9 cellular contexts compared by ENCODE assay signal in the genomic region with DNA sequence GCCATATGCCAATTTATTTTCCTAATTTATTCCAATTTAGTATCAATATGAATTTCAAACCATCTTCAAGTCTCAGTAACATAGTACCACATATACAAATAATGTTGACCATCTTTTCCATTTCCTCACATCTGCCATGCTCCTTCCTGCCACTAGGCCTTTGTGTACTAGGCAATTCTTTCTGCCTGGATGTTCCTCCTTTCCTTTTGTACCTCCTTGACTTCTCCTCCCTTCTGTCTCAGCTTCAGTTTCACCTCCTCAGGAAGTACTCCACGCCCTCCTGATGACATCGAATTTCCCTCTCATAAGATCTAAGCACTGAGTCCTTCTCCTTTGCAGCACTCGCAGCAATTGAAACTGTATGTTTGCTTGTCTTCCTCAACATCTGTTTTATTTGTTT. TPM values are rescaled to one million over a fixed set of nuclear protein-coding genes. Genes with fewer than 3 reads are reported as not detected.
DNase-seq lines count a peak whose midpoint lies in the region; ATAC-seq and TF ChIP-seq lines count a peak whose summit lies in the region.
"Had no signal": no experiment of that assay in that cellular context is flagged by ENCODE, and none has a peak within 500 bp of the region (broad histone marks: within the 10 kb centered on the region; RNA-seq: fewer than 3 reads in every experiment).

No MANE protein-coding gene starts in this region.

- H3K4me1 ChIP-seq in Panc1 (ENCODE audit: control insufficient read depth, insufficient read depth, low read length) (peaks cover 44% of the 10 kb centered on the region), smooth muscle cell (ENCODE audit: low read depth) (peaks cover 14% of the 10 kb centered on the region)

- no peaks in the 10 kb centered on the region for H4K20me1 ChIP-seq in smooth muscle cell (ENCODE audit: low read depth)

- WGBS in smooth muscle cell (ENCODE audit: low lambda C conversion rate) = 96% methylated on average over 3 of the region's 3 CpGs

- H3K9me3 Mint-ChIP-seq in stimulated activated naive B cell treated with anti-CD40 and anti-IgM and Interleukin-4, amounts not matched to agents 10 μg/mL and 1 μg/mL and 100 μg/mL, for 72 hours = peaks cover 0 to 2% of the 10 kb centered on the region in 2 donors
- H3K9me3 Mint-ChIP-seq in T-cell = no peaks in the 10 kb centered on the region

- H3K36me3 ChIP-seq in Panc1 (ENCODE audit: control insufficient read depth, insufficient read depth, low read length) = no peaks in the 10 kb centered on the region
- H3K36me3 ChIP-seq in smooth muscle cell (ENCODE audit: low read depth) = no peaks in the 10 kb centered on the region

- TF ChIP-seq CTCF in Panc1 (IDR thresholded peaks at IDR 0.05) = peak; percentile 49
- TF ChIP-seq CTCF in fibroblast of villous mesenchyme (IDR thresholded peaks at IDR 0.05; ENCODE audit: insufficient read depth, low read depth, low read length) = peak; percentile 22
- TF ChIP-seq CTCF in smooth muscle cell (IDR thresholded peaks at IDR 0.05; ENCODE audit: borderline replicate concordance, insufficient read depth, poor library complexity, severe bottlenecking) = no peak

- H3K27me3 ChIP-seq in Panc1 (ENCODE audit: control insufficient read depth, insufficient read depth, low read length) (no peaks in the 10 kb centered on the region), smooth muscle cell (ENCODE audit: low read depth) (no peaks in the 10 kb centered on the region)

- H3K27ac ChIP-seq in Panc1 (ENCODE audit: low read length) (peak overlapping the region; percentile 80), smooth muscle cell (ENCODE audit: low read depth) (no peak overlapping the region)
- H3K27ac ChIP-seq: SK-N-MC had no signal

- H3K36me3 Mint-ChIP-seq in stimulated activated naive B cell treated with anti-CD40 and anti-IgM and Interleukin-4, amounts not matched to agents 10 μg/mL and 1 μg/mL and 100 μg/mL, for 72 hours = peaks cover 30 to 44% of the 10 kb centered on the region in 2 donors
- no peaks in the 10 kb centered on the region for H3K36me3 Mint-ChIP-seq in T-cell

- DNase-seq in Panc1 (ENCODE audit: low read depth, low spot score) (no peak), fibroblast of villous mesenchyme (ENCODE audit: low read depth) (no peak), NCI-H2081 (lab: John Stamatoyannopoulos, UW) (no peak), smooth muscle cell (lab: John Stamatoyannopoulos, UW; ENCODE audit: unreplicated experiment) (no peak), T-cell (no peak)
- no peak for DNase-seq in stimulated activated naive B cell treated with anti-CD40 and anti-IgM and Interleukin-4, amounts not matched to agents 10 μg/mL and 1 μg/mL and 100 μg/mL, for 72 hours
- no peak for DNase-seq in stimulated activated naive CD4-positive, alpha-beta T cell (lab: John Stamatoyannopoulos, UW)

- intact Hi-C loops in Panc1 (cut with micrococcal nuclease; ENCODE audit: unreplicated experiment) = loop anchor here (5.0 kb wide), 1 partner anchor 53 kb away; a partner anchor contains a TSS

- no peaks in the 10 kb centered on the region for H3K79me2 ChIP-seq in smooth muscle cell (ENCODE audit: low read depth)

- CTCF ChIA-PET in Panc1 (lab: Charles Lee) (no interaction called here), T-cell (lab: Charles Lee) (interaction anchor here in 1 of 2 donors (0.9 kb wide), 1 partner anchor 47 kb away, joined by 6 read pairs; no protein-coding TSS in a partner anchor)

- H3K4me1 Mint-ChIP-seq in stimulated activated naive B cell treated with anti-CD40 and anti-IgM and Interleukin-4, amounts not matched to agents 10 μg/mL and 1 μg/mL and 100 μg/mL, for 72 hours = peaks cover 44 to 76% of the 10 kb centered on the region in 2 donors
- peaks cover 41 to 52% (median 50%) of the 10 kb centered on the region in 3 donors for H3K4me1 Mint-ChIP-seq in T-cell

- no peaks in the 10 kb centered on the region for H3K27me3 Mint-ChIP-seq in stimulated activated naive B cell treated with anti-CD40 and anti-IgM and Interleukin-4, amounts not matched to agents 10 μg/mL and 1 μg/mL and 100 μg/mL, for 72 hours
- no peaks in the 10 kb centered on the region for H3K27me3 Mint-ChIP-seq in T-cell

- H3K9ac ChIP-seq in smooth muscle cell (ENCODE audit: low read depth) = no peak overlapping the region

- no peak overlapping the region for H2AFZ ChIP-seq in smooth muscle cell (ENCODE audit: low read depth)

- H3K27ac Mint-ChIP-seq in stimulated activated naive B cell treated with anti-CD40 and anti-IgM and Interleukin-4, amounts not matched to agents 10 μg/mL and 1 μg/mL and 100 μg/mL, for 72 hours = peak overlapping the region; percentile 90
- peak overlapping the region in 1 of 2 donors; percentile 47 for H3K27ac Mint-ChIP-seq in T-cell

- H3K9me3 ChIP-seq in Panc1 (ENCODE audit: control insufficient read depth, insufficient read depth, low read depth, low read length) (no peaks in the 10 kb centered on the region), smooth muscle cell (replicated peaks; ENCODE audit: low read depth) (no peaks in the 10 kb centered on the region)

- no peaks in the 10 kb centered on the region for H3F3A ChIP-seq in smooth muscle cell (ENCODE audit: low read depth)

- peak overlapping the region; percentile 60 to 68 for H3K4me3 Mint-ChIP-seq in stimulated activated naive B cell treated with anti-CD40 and anti-IgM and Interleukin-4, amounts not matched to agents 10 μg/mL and 1 μg/mL and 100 μg/mL, for 72 hours
- H3K4me3 Mint-ChIP-seq in T-cell = no peak overlapping the region

- POLR2A ChIA-PET in Panc1 (lab: Charles Lee) = no interaction called here
- POLR2A ChIA-PET in T-cell (lab: Charles Lee) = no interaction called here

- H3K4me2 ChIP-seq in smooth muscle cell = no peak overlapping the region

- peak overlapping the region; percentile 5 to 19; a peak in 2 of 4 replicates for H3K4me3 ChIP-seq in Panc1 (ENCODE audit: low read depth in 2 of 2, low read length in 2 of 2)
- no peak overlapping the region for H3K4me3 ChIP-seq in fibroblast of villous mesenchyme (ENCODE audit: low read depth, low read length)
- H3K4me3 ChIP-seq in smooth muscle cell = no peak overlapping the region
- H3K4me3 ChIP-seq: SK-N-MC had no signal

- peak; percentile 18 for ATAC-seq in GM19452 (IDR thresholded peaks at IDR 0.05; ENCODE audit: unreplicated experiment)
- peak; percentile 40 for ATAC-seq in Panc1
- peak in 1 of 2 donors; percentile 3 for ATAC-seq in stimulated activated naive B cell treated with anti-CD40 and anti-IgM and Interleukin-4, amounts not matched to agents 10 μg/mL and 1 μg/mL and 100 μg/mL, for 72 hours (replicated peaks)
- no peak for ATAC-seq in T-cell (replicated peaks in 1 of 4)

- no TSS peak for BruUV-seq in Panc1 (replicated peaks; lab: Mats Ljungman, UMichigan)

- in situ Hi-C loops in Panc1 (cut with HindIII; ENCODE audit: low pct_unique_long_range_greater_than_20kb, low sequenced_read_pairs) = no loop called here

RNA-seq across cellular contexts. Expression of a gene that starts 53.9 kb away (rescaled TPM):
- total RNA-seq in Panc1 (2021; ENCODE audit: unreplicated experiment) (9.9 TPM), fibroblast of villous mesenchyme (8.1 and 16.0 TPM in 2 replicates), smooth muscle cell (10.7 and 14.0 TPM in 2 replicates), T-cell (1 to 10 TPM; 2.5 to 9.4 (median 4.4) TPM)
- polyA plus RNA-seq in Panc1 (2012; ENCODE audit: insufficient read length) = 6.6 TPM
- 8.1 and 11.4 TPM in 2 replicates for polyA plus RNA-seq in smooth muscle cell

Comparison
In these comparisons a context has a peak if more than half of its experiments do, and no peak if none do; other contexts are left out.
1. ATAC-seq: peak in GM19452 (single experiment) and Panc1 (single experiment); none in T-cell (0 of 4).
2. H3K4me3 ChIP-seq: peak in Panc1 (2 of 2); none in fibroblast of villous mesenchyme (single experiment) and smooth muscle cell (single experiment).
3. H3K4me3 Mint-ChIP-seq: peak in stimulated activated naive B cell treated with anti-CD40 and anti-IgM and Interleukin-4, amounts not matched to agents 10 μg/mL and 1 μg/mL and 100 μg/mL, for 72 hours (2 of 2); none in T-cell (0 of 3).